1 cellular context compared by ENCODE assay signal in genomic region chr13:31352467-31352866, GRCh38.
TF ChIP-seq lines count a peak whose summit lies in the region.

No MANE protein-coding gene starts in this region.

TF ChIP-seq in WTC11, 78 proteins besides CTCF, POLR2A, EP300 and RAD21 (continued from another document):
- no peak for TF ChIP-seq FOXP4 (CRISPR knock-in tag; IDR thresholded peaks at IDR 0.05)
